In the genomic region with DNA sequence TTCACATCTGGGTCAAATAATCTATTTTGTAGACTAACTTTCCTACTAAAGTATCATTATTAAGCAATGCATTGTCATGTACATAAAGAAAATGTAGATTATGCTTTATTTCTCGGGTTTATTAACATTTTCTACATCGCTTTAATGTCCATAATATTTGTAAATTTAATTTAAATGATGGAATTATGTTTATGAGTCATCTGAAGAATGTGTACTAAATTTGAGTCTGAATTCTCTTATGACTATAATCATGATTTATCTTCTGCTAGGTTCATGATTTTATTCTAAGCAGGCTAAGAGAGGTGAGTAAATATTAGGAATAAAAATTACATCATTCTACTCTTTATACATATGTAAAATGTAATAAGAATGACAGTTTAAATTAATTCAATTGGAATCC, we compare ENCODE assay signal across 8 cellular contexts.
"Had no signal": no experiment of that assay in that cellular context is flagged by ENCODE, and none has a peak within 500 bp of the region (broad histone marks: within the 10 kb centered on the region; RNA-seq: fewer than 3 reads in every experiment).

No MANE protein-coding gene starts in this region.

- H3K4me3 ChIP-seq: K562 had no signal

- ATAC-seq: HepG2, K562 had no signal

- H3K27ac ChIP-seq: HL-60, KMS-11 had no signal

- DNase-seq: IMR-90, KBM-7, KG1 had no signal

- H3K4me2 ChIP-seq: KMS-11 had no signal

- FAIRE-seq: HepG2, HTR-8/SVneo, K562 had no signal

- H3K9ac ChIP-seq: KMS-11 had no signal
